ENCODE assay signal across 11 cellular contexts in the genomic region with DNA sequence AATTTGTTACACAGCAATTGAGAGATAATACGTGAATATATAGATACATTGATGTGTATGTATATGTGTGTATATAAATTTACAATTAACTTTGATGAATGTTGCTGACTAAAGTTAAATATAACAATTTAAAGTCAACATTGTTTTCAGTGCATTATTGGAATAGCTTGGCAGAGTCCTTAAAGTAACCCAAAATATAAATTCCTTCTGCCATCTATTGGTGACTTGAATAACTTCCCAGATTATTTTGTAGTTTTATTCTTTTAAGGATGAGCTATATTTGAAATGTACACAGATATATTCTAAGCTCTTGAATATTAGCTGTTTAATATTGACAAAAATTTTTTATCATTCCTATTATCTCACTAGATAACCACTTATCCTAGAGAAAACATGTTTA.
A peak's percentile ranks its signal among the peaks of the same experiment; 100 is the strongest.
DNase-seq lines count a peak whose midpoint lies in the region; ATAC-seq and TF ChIP-seq lines count a peak whose summit lies in the region.
"Had no signal": no experiment of that assay in that cellular context is flagged by ENCODE, and none has a peak within 500 bp of the region (broad histone marks: within the 10 kb centered on the region; RNA-seq: fewer than 3 reads in every experiment).

No MANE protein-coding gene starts in this region.

- TF ChIP-seq CTCF in chondrocyte (IDR thresholded peaks at IDR 0.05) = peak; percentile 72

- ATAC-seq in GM18498 (IDR thresholded peaks at IDR 0.05; ENCODE audit: unreplicated experiment) = no peak
- no peak for ATAC-seq in GM18873 (IDR thresholded peaks at IDR 0.05; ENCODE audit: low FRiP score, unreplicated experiment)
- ATAC-seq: activated T-cell treated with anti-CD3 and anti-CD28 coated beads, Interleukin-2, amount 50 U/mL, for 72 hours; stimulated activated naive CD8-positive, alpha-beta T cell treated with anti-CD3 and anti-CD28 coated beads, Interleukin-15, amount 100 ng/mL, for 72 hours had no signal

- no peaks in the 10 kb centered on the region for H3K36me3 Mint-ChIP-seq in chondrocyte (ENCODE audit: low read depth)

- H3K27me3 Mint-ChIP-seq in chondrocyte (ENCODE audit: low read depth) = peaks cover 12% of the 10 kb centered on the region
- H3K27me3 Mint-ChIP-seq: stimulated activated naive CD8-positive, alpha-beta T cell treated with anti-CD3 and anti-CD28 coated beads, Interleukin-15, amount 100 ng/mL, for 72 hours had no signal

- H3K4me1 Mint-ChIP-seq in chondrocyte (ENCODE audit: low read depth) = no peaks in the 10 kb centered on the region
- H3K4me1 Mint-ChIP-seq: stimulated activated naive CD8-positive, alpha-beta T cell treated with anti-CD3 and anti-CD28 coated beads, Interleukin-15, amount 100 ng/mL, for 72 hours had no signal

- DNase-seq in NOMO-1 treated with DMSO at 0.1 percent for 48 hours (lab: John Stamatoyannopoulos, UW; ENCODE audit: unreplicated experiment) = peak; percentile 17
- no peak for DNase-seq in NOMO-1 treated with dmso at 0.1 percent for 144 hours (lab: John Stamatoyannopoulos, UW; ENCODE audit: unreplicated experiment)
- DNase-seq in NCI-H748 (lab: John Stamatoyannopoulos, UW; ENCODE audit: unreplicated experiment) = peak; percentile 22
- no peak for DNase-seq in chondrocyte (ENCODE audit: low spot score)
- DNase-seq in renal cortical epithelial cell (ENCODE audit: low read depth) = peak; percentile 16
- DNase-seq in effector CD8-positive, alpha-beta T cell (lab: John Stamatoyannopoulos, UW) = no peak
- DNase-seq: activated T-cell treated with anti-CD3 and anti-CD28 coated beads, Interleukin-2, amount 50 U/mL, for 72 hours; dermis blood vessel endothelial cell; stimulated activated naive CD8-positive, alpha-beta T cell treated with anti-CD3 and anti-CD28 coated beads, Interleukin-15, amount 100 ng/mL, for 72 hours had no signal

- H3K4me3 Mint-ChIP-seq in chondrocyte (ENCODE audit: unreplicated experiment) = no peak overlapping the region
- H3K4me3 Mint-ChIP-seq: activated T-cell treated with anti-CD3 and anti-CD28 coated beads, Interleukin-2, amount 50 U/mL, for 72 hours; stimulated activated naive CD8-positive, alpha-beta T cell treated with anti-CD3 and anti-CD28 coated beads, Interleukin-15, amount 100 ng/mL, for 72 hours had no signal

- H3K27ac Mint-ChIP-seq in chondrocyte (ENCODE audit: unreplicated experiment) = no peak overlapping the region
- H3K27ac Mint-ChIP-seq: activated T-cell treated with anti-CD3 and anti-CD28 coated beads, Interleukin-2, amount 50 U/mL, for 72 hours; stimulated activated naive CD8-positive, alpha-beta T cell treated with anti-CD3 and anti-CD28 coated beads, Interleukin-15, amount 100 ng/mL, for 72 hours had no signal

- no peaks in the 10 kb centered on the region for H3K9me3 Mint-ChIP-seq in chondrocyte (ENCODE audit: low read depth)

Comparison
In these comparisons a context has a peak if more than half of its experiments do, and no peak if none do; other contexts are left out.
1. DNase-seq: peak in NOMO-1 treated with DMSO at 0.1 percent for 48 hours (single experiment), NCI-H748 (single experiment) and renal cortical epithelial cell (single experiment); none in NOMO-1 treated with dmso at 0.1 percent for 144 hours (single experiment), chondrocyte (single experiment) and effector CD8-positive, alpha-beta T cell (single experiment).